In the genomic region with DNA sequence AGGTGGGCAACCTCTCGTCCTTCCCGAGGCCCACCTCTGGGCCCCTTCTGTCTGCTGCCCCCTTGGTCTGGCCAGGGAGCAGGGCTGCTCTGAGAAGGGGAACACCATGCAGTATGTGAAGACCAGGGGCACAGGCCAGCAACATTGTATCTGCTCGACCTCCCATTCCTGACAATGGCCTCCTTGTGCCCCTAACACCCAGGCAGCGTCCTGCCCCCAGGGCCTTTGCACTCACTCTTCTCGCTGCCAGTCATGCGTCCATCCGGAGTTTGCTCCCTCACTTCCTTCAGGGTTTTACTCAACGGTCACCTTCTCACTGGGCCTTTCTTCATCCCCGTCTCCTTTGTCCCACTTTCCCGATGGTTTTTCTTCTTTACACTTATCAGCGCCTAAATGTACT, we compare ENCODE assay signal across 28 cellular contexts.
"Had no signal": no experiment of that assay in that cellular context is flagged by ENCODE, and none has a peak within 500 bp of the region (broad histone marks: within the 10 kb centered on the region; RNA-seq: fewer than 3 reads in every experiment).

No MANE protein-coding gene starts in this region.

- H3K4me3 ChIP-seq: heart left ventricle, mucosa of descending colon, ovary, smooth muscle cell had no signal

- H3K27ac Mint-ChIP-seq: activated CD4-positive, alpha-beta memory T cell treated with anti-CD3 and anti-CD28 coated beads for 36 hours; activated naive CD4-positive, alpha-beta T cell treated with anti-CD3 and anti-CD28 coated beads, Interleukin-2, amount 10 ng/mL, durations not matched to agents 7 days and 5 days; immature natural killer cell; nephron; progenitor cell of endocrine pancreas; stimulated activated memory B cell treated with anti-CD40 and anti-IgM and Interleukin-4, amounts not matched to agents 10 μg/mL and 1 μg/mL and 100 μg/mL, for 72 hours; stimulated activated naive CD8-positive, alpha-beta T cell treated with anti-CD3 and anti-CD28 coated beads, Interleukin-15, amount 100 ng/mL, for 72 hours had no signal

- H3K27ac ChIP-seq: heart left ventricle, neutrophil, ovary had no signal

- H3K4me1 Mint-ChIP-seq: activated CD4-positive, alpha-beta T cell treated with anti-CD3 and anti-CD28 coated beads, Interleukin-2, amount 10 ng/mL, durations not matched to agents 24 days and 14 days; activated naive CD4-positive, alpha-beta T cell treated with anti-CD3 and anti-CD28 coated beads, Interleukin-2, amount 10 ng/mL, durations not matched to agents 7 days and 5 days; nephron; stimulated activated memory B cell treated with anti-CD40 and anti-IgM and Interleukin-4, amounts not matched to agents 10 μg/mL and 1 μg/mL and 100 μg/mL, for 72 hours had no signal

- H3K27me3 Mint-ChIP-seq: activated CD4-positive, alpha-beta memory T cell treated with anti-CD3 and anti-CD28 coated beads for 36 hours; activated CD4-positive, alpha-beta T cell treated with anti-CD3 and anti-CD28 coated beads, Interleukin-2, amount 10 ng/mL, durations not matched to agents 24 days and 14 days; activated naive CD4-positive, alpha-beta T cell treated with anti-CD3 and anti-CD28 coated beads, Interleukin-2, amount 10 ng/mL, durations not matched to agents 7 days and 5 days; stimulated activated memory B cell treated with anti-CD40 and anti-IgM and Interleukin-4, amounts not matched to agents 10 μg/mL and 1 μg/mL and 100 μg/mL, for 72 hours; stimulated activated naive CD8-positive, alpha-beta T cell treated with anti-CD3 and anti-CD28 coated beads, Interleukin-15, amount 100 ng/mL, for 72 hours had no signal

- H3K27me3 ChIP-seq: heart left ventricle, neutrophil, ovary had no signal

- H3K9me3 ChIP-seq: heart left ventricle, mucosa of descending colon, neutrophil, ovary had no signal

- H3K36me3 Mint-ChIP-seq: activated CD4-positive, alpha-beta memory T cell treated with anti-CD3 and anti-CD28 coated beads for 36 hours; activated naive CD4-positive, alpha-beta T cell treated with anti-CD3 and anti-CD28 coated beads, Interleukin-2, amount 10 ng/mL, durations not matched to agents 7 days and 5 days; immature natural killer cell; stimulated activated memory B cell treated with anti-CD40 and anti-IgM and Interleukin-4, amounts not matched to agents 10 μg/mL and 1 μg/mL and 100 μg/mL, for 72 hours had no signal

- H3K9me3 Mint-ChIP-seq: activated CD4-positive, alpha-beta memory T cell treated with anti-CD3 and anti-CD28 coated beads for 36 hours; activated CD4-positive, alpha-beta T cell treated with anti-CD3 and anti-CD28 coated beads, Interleukin-2, amount 10 ng/mL, durations not matched to agents 24 days and 14 days; activated naive CD4-positive, alpha-beta T cell treated with anti-CD3 and anti-CD28 coated beads, Interleukin-2, amount 10 ng/mL, durations not matched to agents 7 days and 5 days; immature natural killer cell; nephron had no signal

- H3K4me3 Mint-ChIP-seq: activated CD4-positive, alpha-beta memory T cell treated with anti-CD3 and anti-CD28 coated beads for 36 hours; activated CD4-positive, alpha-beta T cell treated with anti-CD3 and anti-CD28 coated beads, Interleukin-2, amount 10 ng/mL, durations not matched to agents 24 days and 14 days; activated naive CD4-positive, alpha-beta T cell treated with anti-CD3 and anti-CD28 coated beads, Interleukin-2, amount 10 ng/mL, durations not matched to agents 7 days and 5 days; immature natural killer cell; nephron; stimulated activated memory B cell treated with anti-CD40 and anti-IgM and Interleukin-4, amounts not matched to agents 10 μg/mL and 1 μg/mL and 100 μg/mL, for 72 hours; stimulated activated naive CD8-positive, alpha-beta T cell treated with anti-CD3 and anti-CD28 coated beads, Interleukin-15, amount 100 ng/mL, for 72 hours had no signal

- H3K36me3 ChIP-seq: heart left ventricle, neutrophil, ovary had no signal

- DNase-seq: activated CD4-positive, alpha-beta memory T cell treated with anti-CD3 and anti-CD28 coated beads for 36 hours; activated CD4-positive, alpha-beta T cell treated with anti-CD3 and anti-CD28 coated beads, Interleukin-2, amount 10 ng/mL, durations not matched to agents 24 days and 14 days; activated CD4-positive, CD25-positive, alpha-beta regulatory T cell treated with anti-CD3 and anti-CD28 coated beads, Interleukin-2, amount 50 U/mL, for 72 hours; activated effector memory CD4-positive, alpha-beta T cell treated with anti-CD3 and anti-CD28 coated beads, Interleukin-2, amount 50 U/mL, for 16 hours; activated naive CD4-positive, alpha-beta T cell treated with anti-CD3 and anti-CD28 coated beads, Interleukin-2, amount 10 ng/mL, durations not matched to agents 7 days and 5 days; activated T-cell treated with anti-CD3 and anti-CD28 coated beads for 4 hours; amniotic stem cell; central memory CD4-positive, alpha-beta T cell; dermis blood vessel endothelial cell; effector CD8-positive, alpha-beta T cell; hypothalamus; immature natural killer cell; kidney; mucosa of descending colon; ovary; retina; stimulated activated CD4-positive, alpha-beta T cell treated with anti-CD3 and anti-CD28 coated beads, Interleukin-1b, Interleukin-23, amount 100 ng/mL, for 48 hours; stimulated activated CD4-positive, alpha-beta T cell treated with anti-CD3 and anti-CD28 coated beads, Interleukin-4, amount 100 ng/mL, for 4 hours; stimulated activated CD8-positive, alpha-beta memory T cell treated with anti-CD3 and anti-CD28 coated beads, Interleukin-4, amount 100 ng/mL, for 48 hours; stimulated activated naive CD8-positive, alpha-beta T cell treated with anti-CD3 and anti-CD28 coated beads, Interleukin-15, amount 100 ng/mL, for 72 hours; substantia nigra; T-helper 2 cell had no signal
